Comparison of ENCODE assay signal across 12 cellular contexts in genomic region chr1:226708967-226709396, GRCh38. TPM values are rescaled to one million over a fixed set of nuclear protein-coding genes. Genes with fewer than 3 reads are reported as not detected.
DNase-seq lines count a peak whose midpoint lies in the region; ATAC-seq, FAIRE-seq and TF ChIP-seq lines count a peak whose summit lies in the region.
"Had no signal": no experiment of that assay in that cellular context is flagged by ENCODE, and none has a peak within 500 bp of the region (broad histone marks: within the 10 kb centered on the region; RNA-seq: fewer than 3 reads in every experiment).

No MANE protein-coding gene starts in this region.

- peaks cover 3% of the 10 kb centered on the region for H3K79me2 ChIP-seq in keratinocyte (ENCODE audit: control insufficient read depth, insufficient read depth, low read length)

- peaks cover 20% of the 10 kb centered on the region for H3K36me3 Mint-ChIP-seq in activated CD8-positive, alpha-beta memory T cell treated with anti-CD3 and anti-CD28 coated beads, Interleukin-2, amount 10 ng/mL, durations not matched to agents 7 days and 5 days
- H3K36me3 Mint-ChIP-seq in activated T-helper 17 cell treated with anti-CD3 and anti-CD28 coated beads, Interleukin-2, amount 50 U/mL, for 72 hours (ENCODE audit: low read depth), result peaks cover 63% of the 10 kb centered on the region

- TF ChIP-seq CTCF in keratinocyte (optimal IDR thresholded peaks at IDR 0.05 in 1 of 3, IDR thresholded peaks at IDR 0.05 in 1 of 3, conservative IDR thresholded peaks at IDR 0.05 in 1 of 3; ENCODE audit: extremely low read depth in 1 of 3, insufficient read depth in 2 of 3, low read length in 3 of 3), result no peak
- TF ChIP-seq CTCF in thyroid gland (IDR thresholded peaks at IDR 0.05), result no peak

- peak overlapping the region; percentile 38 for H3K4me2 ChIP-seq in keratinocyte (ENCODE audit: control insufficient read depth, extremely low read depth, insufficient read depth, low read depth, low read length)

- no peaks in the 10 kb centered on the region for H3K9me3 ChIP-seq in keratinocyte (ENCODE audit: control insufficient read depth, low read depth, low read length)
- no peaks in the 10 kb centered on the region for H3K9me3 ChIP-seq in thyroid gland

- no peak overlapping the region for H2AFZ ChIP-seq in keratinocyte (ENCODE audit: control insufficient read depth, low read length)

- no peaks in the 10 kb centered on the region for H3K36me3 ChIP-seq in keratinocyte (ENCODE audit: control insufficient read depth in 2 of 2, extremely low read depth in 1 of 2, insufficient read depth in 2 of 2, low read length in 2 of 2)
- H3K36me3 ChIP-seq in thyroid gland, result no peaks in the 10 kb centered on the region

- no peak for ATAC-seq in activated CD8-positive, alpha-beta memory T cell treated with anti-CD3 and anti-CD28 coated beads, Interleukin-2, amount 10 ng/mL, durations not matched to agents 7 days and 5 days
- ATAC-seq in activated T-helper 17 cell treated with anti-CD3 and anti-CD28 coated beads, Interleukin-2, amount 50 U/mL, for 72 hours (replicated peaks), result no peak
- ATAC-seq in GM21381 (IDR thresholded peaks at IDR 0.05; ENCODE audit: unreplicated experiment), result no peak

- CTCF ChIA-PET in activated CD8-positive, alpha-beta memory T cell treated with anti-CD3 and anti-CD28 coated beads, Interleukin-2, amount 10 ng/mL, durations not matched to agents 7 days and 5 days (lab: Charles Lee), result interaction anchor here (0.7 to 6.3 kb wide), 5 partner anchors 26 to 118 kb away, joined by 3 to 23 read pairs (median 5); no protein-coding TSS in a partner anchor

- TF ChIP-seq POLR2A in thyroid gland (IDR thresholded peaks at IDR 0.05), result no peak

- peak overlapping the region; percentile 79 for H3K27ac Mint-ChIP-seq in activated CD8-positive, alpha-beta memory T cell treated with anti-CD3 and anti-CD28 coated beads, Interleukin-2, amount 10 ng/mL, durations not matched to agents 7 days and 5 days
- H3K27ac Mint-ChIP-seq in activated T-helper 17 cell treated with anti-CD3 and anti-CD28 coated beads, Interleukin-2, amount 50 U/mL, for 72 hours, result peak overlapping the region; percentile 87

- H3K27me3 ChIP-seq in keratinocyte (ENCODE audit: control insufficient read depth, extremely low read depth, insufficient read depth, low read length) (no peaks in the 10 kb centered on the region), thyroid gland (no peaks in the 10 kb centered on the region)

- no peak overlapping the region for H3K9ac ChIP-seq in keratinocyte (ENCODE audit: control insufficient read depth, extremely low read depth, insufficient read depth, low read length)

- H3K9me3 Mint-ChIP-seq in activated CD8-positive, alpha-beta memory T cell treated with anti-CD3 and anti-CD28 coated beads, Interleukin-2, amount 10 ng/mL, durations not matched to agents 7 days and 5 days (ENCODE audit: low read depth), result no peaks in the 10 kb centered on the region
- H3K9me3 Mint-ChIP-seq in activated T-helper 17 cell treated with anti-CD3 and anti-CD28 coated beads, Interleukin-2, amount 50 U/mL, for 72 hours, result no peaks in the 10 kb centered on the region

- H3K27me3 Mint-ChIP-seq in activated CD8-positive, alpha-beta memory T cell treated with anti-CD3 and anti-CD28 coated beads, Interleukin-2, amount 10 ng/mL, durations not matched to agents 7 days and 5 days, result no peaks in the 10 kb centered on the region
- no peaks in the 10 kb centered on the region for H3K27me3 Mint-ChIP-seq in activated T-helper 17 cell treated with anti-CD3 and anti-CD28 coated beads, Interleukin-2, amount 50 U/mL, for 72 hours

- WGBS in thyroid gland, 2 donors, result 63 to 71% methylated on average over 5 of the region's 5 CpGs

- H3K4me1 Mint-ChIP-seq in activated CD8-positive, alpha-beta memory T cell treated with anti-CD3 and anti-CD28 coated beads, Interleukin-2, amount 10 ng/mL, durations not matched to agents 7 days and 5 days, result peaks cover 72% of the 10 kb centered on the region
- peaks cover 58% of the 10 kb centered on the region for H3K4me1 Mint-ChIP-seq in activated T-helper 17 cell treated with anti-CD3 and anti-CD28 coated beads, Interleukin-2, amount 50 U/mL, for 72 hours

- dilution Hi-C loops in keratinocyte (cut with MboI; ENCODE audit: extremely low pct_ligation_motif_present, low sequenced_read_pairs), result no loop called here

- intact Hi-C loops in thyroid gland (cut with DNase I), result no loop called here

- no peak overlapping the region for H3K4me3 Mint-ChIP-seq in activated CD8-positive, alpha-beta memory T cell treated with anti-CD3 and anti-CD28 coated beads, Interleukin-2, amount 10 ng/mL, durations not matched to agents 7 days and 5 days
- H3K4me3 Mint-ChIP-seq in activated T-helper 17 cell treated with anti-CD3 and anti-CD28 coated beads, Interleukin-2, amount 50 U/mL, for 72 hours, result peak overlapping the region; percentile 68

- peaks cover 31% of the 10 kb centered on the region for H3K4me1 ChIP-seq in keratinocyte (ENCODE audit: control insufficient read depth, extremely low read depth, insufficient read depth, low read length)
- H3K4me1 ChIP-seq in thyroid gland, result peaks cover 0 to 29% of the 10 kb centered on the region in 2 donors

- FAIRE-seq in keratinocyte (lab: Jason Lieb, UNC), result no peak
- FAIRE-seq: GM18507 had no signal

- no peak for DNase-seq in activated CD8-positive, alpha-beta memory T cell treated with anti-CD3 and anti-CD28 coated beads, Interleukin-2, amount 10 ng/mL, durations not matched to agents 7 days and 5 days
- DNase-seq in activated CD8-positive, alpha-beta memory T cell treated with anti-CD3 and anti-CD28 coated beads, Interleukin-2, amount 50 U/mL, for 4 hours, result no peak
- no peak for DNase-seq in keratinocyte (ENCODE audit: low read depth, low spot score)
- no peak for DNase-seq in thyroid gland
- DNase-seq in OCI-M1 (lab: John Stamatoyannopoulos, UW), result no peak
- DNase-seq in NCI-H526 (lab: John Stamatoyannopoulos, UW), result no peak
- DNase-seq: NCI-H2081; stimulated activated CD4-positive, alpha-beta T cell treated with anti-CD3 and anti-CD28 coated beads, Interleukin-2, amount 100 ng/mL, for 24 hours; T-helper 9 cell had no signal

- H3K4me3 ChIP-seq in keratinocyte (ENCODE audit: control insufficient read depth in 2 of 3, extremely low read depth in 1 of 3, insufficient read depth in 2 of 3, low read depth in 1 of 3, low read length in 3 of 3) (no peak overlapping the region), thyroid gland (replicated peaks in 1 of 3) (no peak overlapping the region)

- H4K20me1 ChIP-seq in keratinocyte (ENCODE audit: control insufficient read depth, extremely low read depth, insufficient read depth, low read length), result no peaks in the 10 kb centered on the region

- peaks cover 3% of the 10 kb centered on the region for H3K9me1 ChIP-seq in keratinocyte (ENCODE audit: control insufficient read depth, extremely low read depth, insufficient read depth, low read length)

- H3K27ac ChIP-seq in keratinocyte (ENCODE audit: control insufficient read depth, insufficient read depth, low read length) (peak overlapping the region; percentile 57), thyroid gland (peak overlapping the region in 2 of 3 donors; percentile 10 to 34)

RNA-seq across cellular contexts. Expression of gene ITPKB, which starts 30.1 kb away (rescaled TPM):
- 10 to 100 TPM; 40.9 to 43.4 TPM for total RNA-seq in activated CD8-positive, alpha-beta memory T cell treated with anti-CD3 and anti-CD28 coated beads, Interleukin-2, amount 10 ng/mL, durations not matched to agents 7 days and 5 days
- 10 to 100 TPM; 30.1 to 39.2 TPM for total RNA-seq in activated T-helper 17 cell treated with anti-CD3 and anti-CD28 coated beads, Interleukin-2, amount 50 U/mL, for 72 hours
- 3.2 to 4.9 TPM (median 3.2 TPM) in 3 replicates for polyA plus RNA-seq in keratinocyte
- 1.3 TPM for polyA plus RNA-seq in keratinocyte (2011; ENCODE audit: low read depth)
- 2.5 and 2.7 TPM in 2 replicates for polyA plus RNA-seq in keratinocyte (2011; cell fraction: cytosol; rRNA removed)
- 7.0 and 7.4 TPM in 2 replicates for polyA plus RNA-seq in keratinocyte (2011; cell fraction: nucleus; rRNA removed)
- 3.0 and 7.0 TPM in 2 replicates for polyA plus RNA-seq in keratinocyte (2012; ENCODE audit: low replicate concordance)
- 8.8 to 18.0 TPM (median 9.0 TPM) in 3 replicates for polyA minus RNA-seq in keratinocyte
- polyA minus RNA-seq in keratinocyte (2011; cell fraction: cytosol; rRNA and poly(A)+ RNA removed), result 10.7 TPM
- 11.0 and 15.0 TPM in 2 replicates for polyA minus RNA-seq in keratinocyte (2011; cell fraction: nucleus; rRNA and poly(A)+ RNA removed)
- total RNA-seq in thyroid gland, result 10 to 100 TPM; 19.1 to 24.0 (median 22.2) TPM
